ENCODE assay signal across 8 cellular contexts in the genomic region with DNA sequence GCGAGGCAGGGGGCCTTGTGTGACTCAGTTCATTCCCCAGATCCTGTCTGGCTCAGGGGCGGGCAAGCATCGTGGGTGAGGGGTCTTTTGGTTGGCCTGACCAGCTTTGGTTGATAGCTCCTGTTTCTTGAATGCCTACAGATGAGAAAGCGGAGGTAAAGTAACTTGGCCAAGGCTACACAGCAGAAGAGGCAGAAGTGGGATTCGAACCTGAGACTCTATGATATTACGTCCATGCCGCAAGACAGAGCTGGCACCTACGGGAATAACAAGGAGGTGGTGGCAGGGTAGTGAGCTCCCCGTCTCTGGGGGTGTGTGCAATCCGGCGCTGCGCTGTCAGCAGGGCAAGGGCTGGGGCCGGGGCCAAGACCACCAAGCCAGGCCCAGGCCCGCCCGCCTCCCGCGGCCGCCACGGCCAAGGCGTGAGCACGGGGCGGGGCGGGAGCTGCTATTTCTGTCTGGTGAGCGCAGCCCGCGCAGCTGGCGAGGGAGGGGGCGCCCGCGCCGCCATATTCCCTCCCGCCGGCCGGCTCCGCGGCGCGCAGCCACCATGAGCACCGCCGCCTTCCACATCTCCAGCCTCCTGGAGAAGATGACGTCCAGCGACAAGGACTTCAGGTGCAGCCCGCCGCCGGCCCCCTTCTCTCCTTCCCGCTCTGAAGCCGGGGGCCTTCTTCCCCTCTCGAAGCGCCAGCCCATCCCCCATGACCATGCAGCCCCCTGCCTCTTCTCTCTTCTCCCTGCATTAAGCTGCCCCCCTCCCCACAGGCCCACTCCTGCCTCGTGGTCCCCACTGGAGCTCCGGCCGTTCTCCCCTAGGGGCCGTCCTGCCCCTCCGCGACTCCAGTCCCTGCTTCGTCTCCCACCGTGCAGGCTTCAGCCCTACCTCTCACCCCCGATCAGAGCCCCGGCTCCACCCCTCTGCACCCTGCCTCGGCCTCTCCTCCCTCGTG. TPM values are rescaled to one million over a fixed set of nuclear protein-coding genes. Genes with fewer than 3 reads are reported as not detected.
DNase-seq lines count a peak whose midpoint lies in the region; TF ChIP-seq lines count a peak whose summit lies in the region.

Gene CAND2, plus strand, starts transcription at position 510 of the 953 bp plus-strand sequence. Its CDS starts 41 bp downstream, at position 551.

- H3K4me1 ChIP-seq in left ventricle myocardium inferior, result peaks cover 41% of the 10 kb centered on the region
- H3K4me1 ChIP-seq in trophoblast cell (ENCODE audit: control insufficient read depth in 1 of 2, insufficient read depth in 2 of 2, low read length in 2 of 2), result peaks cover 3 to 8% of the 10 kb centered on the region in 2 experiments

- H2BK120ac ChIP-seq in trophoblast cell (ENCODE audit: insufficient read depth, low read length, poor library complexity), result no peak within 1 kb of the TSS

- no peak within 1 kb of the TSS for H3K14ac ChIP-seq in trophoblast cell (ENCODE audit: low read length)

- H3K23ac ChIP-seq in trophoblast cell (ENCODE audit: low read length), result no peak within 1 kb of the TSS

- peak within 1 kb of the TSS; percentile 78 for H3K4me2 ChIP-seq in trophoblast cell (ENCODE audit: low read length)

- DNase-seq in NCI-H748 (lab: John Stamatoyannopoulos, UW; ENCODE audit: unreplicated experiment), result peak; percentile 68
- no peak for DNase-seq in NCI-H748 treated with DMSO at 0.1 percent for 48 hours (lab: John Stamatoyannopoulos, UW)
- peak; percentile 43 for DNase-seq in RPMI8226
- peak; percentile 80 for DNase-seq in left ventricle myocardium inferior
- peak; percentile 8 to 52 for DNase-seq in trophoblast cell
- DNase-seq in SKM-1 (lab: John Stamatoyannopoulos, UW; ENCODE audit: unreplicated experiment), result no peak
- no peak for DNase-seq in HuH-7.5 (ENCODE audit: low spot score)

- no peak within 1 kb of the TSS for H3K4ac ChIP-seq in trophoblast cell (ENCODE audit: low read depth, low read length)

- no peak within 1 kb of the TSS for H4K91ac ChIP-seq in trophoblast cell (ENCODE audit: low read depth, low read length)

- peak within 1 kb of the TSS; percentile 59 for H4K8ac ChIP-seq in trophoblast cell (ENCODE audit: low read depth, low read length)

- no peaks in the 10 kb centered on the region for H3K79me1 ChIP-seq in trophoblast cell (ENCODE audit: low read length)

- no peak within 1 kb of the TSS for H3K18ac ChIP-seq in trophoblast cell (ENCODE audit: low read length)

- TF ChIP-seq CTCF in left ventricle myocardium inferior (IDR thresholded peaks at IDR 0.05; ENCODE audit: borderline replicate concordance), result no peak

- H3K9ac ChIP-seq in trophoblast cell (ENCODE audit: low read length), result no peak within 1 kb of the TSS

- intact Hi-C loops in left ventricle myocardium inferior (cut with micrococcal nuclease), result no loop called here

- H3K9me3 ChIP-seq in left ventricle myocardium inferior (replicated peaks) (no peaks in the 10 kb centered on the region), trophoblast cell (ENCODE audit: insufficient read depth, low read depth, low read length) (no peaks in the 10 kb centered on the region)

- H2BK12ac ChIP-seq in trophoblast cell (ENCODE audit: low read length), result no peak within 1 kb of the TSS

- H3K27me3 ChIP-seq in left ventricle myocardium inferior (ENCODE audit: low read depth), result no peaks in the 10 kb centered on the region
- peaks cover 9% of the 10 kb centered on the region for H3K27me3 ChIP-seq in trophoblast cell (ENCODE audit: insufficient read depth, low read length)

- peak within 1 kb of the TSS; percentile 96 for H3K27ac ChIP-seq in angular gyrus (ENCODE audit: low read depth, low read length)
- H3K27ac ChIP-seq in left ventricle myocardium inferior (replicated peaks), result peak within 1 kb of the TSS; percentile 95
- H3K27ac ChIP-seq in trophoblast cell (ENCODE audit: low read depth, low read length), result no peak within 1 kb of the TSS

- H3K4me3 ChIP-seq in left ventricle myocardium inferior, result peak within 1 kb of the TSS; percentile 79
- H3K4me3 ChIP-seq in trophoblast cell (ENCODE audit: low read depth, low read length), result peak within 1 kb of the TSS; percentile 59

- no peak within 1 kb of the TSS for H4K12ac ChIP-seq in trophoblast cell (ENCODE audit: low read depth, low read length)

- no peak within 1 kb of the TSS for H2AK5ac ChIP-seq in trophoblast cell (ENCODE audit: low read length)

- no peaks in the 10 kb centered on the region for H3K79me2 ChIP-seq in trophoblast cell (ENCODE audit: control insufficient read depth, insufficient read depth, low read length, poor library complexity)

- WGBS in trophoblast cell (ENCODE audit: extremely low coverage, insufficient coverage, insufficient read length), result no CpG with 5 or more reads among the region's 61 CpGs

- H2AFZ ChIP-seq in trophoblast cell (ENCODE audit: insufficient read depth, low read length, poor library complexity), result peak within 1 kb of the TSS; percentile 33

- no peaks in the 10 kb centered on the region for H3K36me3 ChIP-seq in left ventricle myocardium inferior
- no peaks in the 10 kb centered on the region for H3K36me3 ChIP-seq in trophoblast cell (ENCODE audit: control insufficient read depth in 1 of 2, insufficient read depth in 2 of 2, low read length in 2 of 2)

- no peak within 1 kb of the TSS for H2BK5ac ChIP-seq in trophoblast cell (ENCODE audit: low read depth, low read length, poor library complexity)

RNA-seq across cellular contexts. Expression of gene CAND2, which starts in this region (rescaled TPM):
- total RNA-seq in left ventricle myocardium inferior, result 76.2 TPM
- 0.29 and 0.31 TPM in 2 replicates for polyA plus RNA-seq in trophoblast cell (2013)

Comparison
In these comparisons a context has a peak if more than half of its experiments do, and no peak if none do; other contexts are left out.
1. DNase-seq: peak in NCI-H748 (single experiment), RPMI8226 (single experiment), left ventricle myocardium inferior (single experiment) and trophoblast cell (2 of 2); none in NCI-H748 treated with DMSO at 0.1 percent for 48 hours (single experiment), SKM-1 (single experiment) and HuH-7.5 (single experiment).